8 cellular contexts compared by ENCODE assay signal in the genomic region with DNA sequence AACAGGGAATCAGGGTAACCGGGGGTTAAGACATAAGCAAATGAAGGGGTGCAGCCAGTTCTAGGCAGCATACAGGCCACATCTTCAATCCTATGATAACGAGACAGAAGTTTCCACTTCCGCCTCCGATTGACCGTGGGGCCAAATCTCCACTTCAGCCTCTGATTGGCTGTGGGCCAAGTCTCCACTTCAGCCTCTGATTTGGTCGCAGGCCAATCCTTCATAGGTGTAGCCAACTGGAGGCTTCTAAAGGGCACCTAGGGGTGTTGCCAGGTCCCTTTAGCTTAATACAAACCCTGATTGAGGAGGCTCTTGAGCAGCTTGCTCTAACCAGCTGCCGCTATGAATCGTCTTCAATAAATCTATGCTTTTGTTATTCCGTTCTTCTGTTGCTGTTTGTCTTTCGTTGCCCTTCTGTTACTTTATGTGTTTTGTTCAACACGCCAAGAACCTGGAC. TPM values are rescaled to one million over a fixed set of nuclear protein-coding genes. Genes with fewer than 3 reads are reported as not detected.
DNase-seq lines count a peak whose midpoint lies in the region; ATAC-seq and TF ChIP-seq lines count a peak whose summit lies in the region.

No MANE protein-coding gene starts in this region.

- whole genome bisulfite sequencing in esophagus muscularis mucosa, result 66% methylated on average over 11 of the region's 11 CpGs

- no peaks in the 10 kb centered on the region for H3K9me3 Mint-ChIP-seq in immature natural killer cell

- peak overlapping the region in 3 of 6 donors; percentile 27 to 86 (median 64) for H3K27ac Mint-ChIP-seq in immature natural killer cell

- no peak for TF ChIP-seq EP300 in esophagus muscularis mucosa (IDR thresholded peaks at IDR 0.05)

- no peaks in the 10 kb centered on the region for H3K27me3 ChIP-seq in esophagus muscularis mucosa
- H3K27me3 ChIP-seq in breast epithelium, result no peaks in the 10 kb centered on the region

- H3K27ac ChIP-seq in esophagus muscularis mucosa (replicated peaks in 1 of 4) (no peak overlapping the region), breast epithelium (no peak overlapping the region)

- intact Hi-C loops in esophagus muscularis mucosa (cut with DNase I) (no loop called here), breast epithelium (cut with DNase I; ENCODE audit: low total_unique reads) (no loop called here)

- H3K4me1 Mint-ChIP-seq in immature natural killer cell, result peaks cover 14 to 30% of the 10 kb centered on the region in 2 donors

- DNase-seq in HT-29 (ENCODE audit: low spot score), result peak; percentile 95
- DNase-seq in SHP77 (lab: John Stamatoyannopoulos, UW), result peak; percentile 95 to 96
- DNase-seq in immature natural killer cell, result peak; percentile 26 to 47 (median 46)
- DNase-seq in RKO (ENCODE audit: low spot score), result no peak
- no peak for DNase-seq in esophagus muscularis mucosa (ENCODE audit: extremely low spot score)
- no peak for DNase-seq in breast epithelium (ENCODE audit: low spot score in 2 of 2)

- no peaks in the 10 kb centered on the region for H3K9me3 ChIP-seq in esophagus muscularis mucosa
- H3K9me3 ChIP-seq in breast epithelium, result no peaks in the 10 kb centered on the region

- ATAC-seq in GM18498 (IDR thresholded peaks at IDR 0.05; ENCODE audit: unreplicated experiment) (peak; percentile 57), HG02623 (IDR thresholded peaks at IDR 0.05; ENCODE audit: unreplicated experiment) (no peak)

- H3K4me3 ChIP-seq in esophagus muscularis mucosa (no peak overlapping the region), breast epithelium (no peak overlapping the region)

- peaks cover 0 to 5% (median 0%) of the 10 kb centered on the region in 3 donors for H3K36me3 Mint-ChIP-seq in immature natural killer cell

- H3K4me3 Mint-ChIP-seq in immature natural killer cell, result peak overlapping the region in 4 of 5 donors; percentile 34 to 66 (median 59)

- TF ChIP-seq POLR2A in esophagus muscularis mucosa (IDR thresholded peaks at IDR 0.05; ENCODE audit: low read depth), result no peak
- TF ChIP-seq POLR2A in breast epithelium (IDR thresholded peaks at IDR 0.05), result no peak

- H3K36me3 ChIP-seq in esophagus muscularis mucosa (peaks cover 0 to 12% (median 5%) of the 10 kb centered on the region in 4 donors), breast epithelium (no peaks in the 10 kb centered on the region)

- H3K27me3 Mint-ChIP-seq in immature natural killer cell (ENCODE audit: low read depth in 3 of 3), result peaks cover 1 to 6% (median 4%) of the 10 kb centered on the region in 3 donors

- TF ChIP-seq CTCF in esophagus muscularis mucosa (IDR thresholded peaks at IDR 0.05) (no peak), breast epithelium (IDR thresholded peaks at IDR 0.05) (no peak)

- H3K4me1 ChIP-seq in esophagus muscularis mucosa (peaks cover 5 to 22% (median 17%) of the 10 kb centered on the region in 4 donors), breast epithelium (no peaks in the 10 kb centered on the region)

RNA-seq across cellular contexts. Expression of a gene that starts 2.1 kb away (rescaled TPM):
- 391 and 426 TPM in 2 replicates for total RNA-seq in HT-29 (2014; rRNA removed; shearing (Covaris generic))
- polyA plus RNA-seq in immature natural killer cell, result 100 to 1,000 TPM; 102 to 169 (median 138) TPM
- total RNA-seq in esophagus muscularis mucosa (100 to 1,000 TPM; 125 to 184 (median 133) TPM), breast epithelium (100 to 1,000 TPM; 221 to 243 (median 239) TPM)

RNA-seq across cellular contexts. Expression of a gene that starts 10.3 kb away (rescaled TPM):
- not detected in 2 replicates for total RNA-seq in HT-29 (2014; rRNA removed; shearing (Covaris generic))
- not detected for polyA plus RNA-seq in immature natural killer cell
- not detected for total RNA-seq in esophagus muscularis mucosa
- total RNA-seq in breast epithelium, result not detected

Comparison
In these comparisons a context has a peak if more than half of its experiments do, and no peak if none do; other contexts are left out.
1. DNase-seq: peak in HT-29 (single experiment), SHP77 (2 of 2) and immature natural killer cell (3 of 3); none in RKO (single experiment), esophagus muscularis mucosa (single experiment) and breast epithelium (0 of 2).